ENCODE assay signal across 10 cellular contexts in the genomic region with DNA sequence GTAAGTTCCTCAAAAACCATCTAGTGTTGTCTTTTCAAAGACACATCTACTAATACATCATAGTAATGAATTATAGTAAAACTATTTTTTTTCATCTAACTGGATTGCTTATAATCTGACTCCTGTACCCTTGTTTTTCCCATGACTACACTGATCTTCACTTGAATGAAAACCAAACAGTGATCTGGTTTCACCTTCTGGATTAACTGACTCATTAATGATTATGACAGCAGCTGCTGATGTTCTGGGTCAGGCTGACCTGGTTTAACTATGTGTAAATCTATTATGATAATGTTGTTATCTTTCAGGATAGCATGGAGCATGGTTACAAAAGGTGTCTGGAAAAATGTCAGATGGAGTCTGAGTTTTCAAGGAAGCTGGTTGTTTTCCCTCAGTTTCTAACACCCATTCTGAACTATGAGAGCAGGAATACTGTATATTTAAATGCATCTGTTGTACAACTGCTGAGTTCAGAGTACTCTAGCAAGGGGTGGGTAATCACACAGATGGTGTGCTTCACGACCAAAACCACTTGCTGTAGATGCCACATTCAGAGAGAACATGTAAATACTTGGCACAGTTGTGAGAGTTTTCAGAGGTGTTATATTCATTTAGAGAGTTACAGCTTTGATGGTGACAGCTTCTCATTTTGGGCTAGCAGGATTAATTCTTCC.
DNase-seq lines count a peak whose midpoint lies in the region; ATAC-seq and TF ChIP-seq lines count a peak whose summit lies in the region.
"Had no signal": no experiment of that assay in that cellular context is flagged by ENCODE, and none has a peak within 500 bp of the region (broad histone marks: within the 10 kb centered on the region; RNA-seq: fewer than 3 reads in every experiment).

No MANE protein-coding gene starts in this region.

- peak; percentile 8 for DNase-seq in activated CD8-positive, alpha-beta T cell treated with anti-CD3 and anti-CD28 coated beads for 36 hours
- no peak for DNase-seq in activated CD8-positive, alpha-beta T cell treated with anti-CD3 and anti-CD28 coated beads, Interleukin-2, amount 10 ng/mL, durations not matched to agents 7 days and 5 days
- peak in 1 of 2 experiments; percentile 60 for DNase-seq in SJCRH30
- no peak for DNase-seq in stimulated activated naive CD8-positive, alpha-beta T cell treated with anti-CD3 and anti-CD28 coated beads, Interleukin-15, Interleukin-2, amounts not matched to agents 100 U/mL and 50 U/mL, for 24 hours
- no peak for DNase-seq in NOMO-1 (lab: John Stamatoyannopoulos, UW; ENCODE audit: unreplicated experiment in 2 of 2)
- DNase-seq in osteocyte (ENCODE audit: extremely low spot score, unreplicated experiment): no peak
- no peak for DNase-seq in putamen (ENCODE audit: low spot score)
- DNase-seq: heart right ventricle had no signal

- POLR2A ChIA-PET in activated CD8-positive, alpha-beta T cell treated with anti-CD3 and anti-CD28 coated beads for 36 hours (lab: Charles Lee): no interaction called here
- POLR2A ChIA-PET in activated CD8-positive, alpha-beta T cell treated with anti-CD3 and anti-CD28 coated beads, Interleukin-2, amount 10 ng/mL, durations not matched to agents 7 days and 5 days (lab: Charles Lee): no interaction called here

- no peaks in the 10 kb centered on the region for H3K27me3 Mint-ChIP-seq in activated CD8-positive, alpha-beta T cell treated with anti-CD3 and anti-CD28 coated beads for 36 hours
- H3K27me3 Mint-ChIP-seq in activated CD8-positive, alpha-beta T cell treated with anti-CD3 and anti-CD28 coated beads, Interleukin-2, amount 10 ng/mL, durations not matched to agents 7 days and 5 days (ENCODE audit: low read depth): no peaks in the 10 kb centered on the region
- H3K27me3 Mint-ChIP-seq in osteocyte (ENCODE audit: unreplicated experiment): no peaks in the 10 kb centered on the region

- TF ChIP-seq CTCF in activated CD8-positive, alpha-beta T cell treated with anti-CD3 and anti-CD28 coated beads for 36 hours (IDR thresholded peaks at IDR 0.05): no peak
- TF ChIP-seq CTCF in osteocyte (IDR thresholded peaks at IDR 0.05): no peak

- no peak overlapping the region for H3K27ac Mint-ChIP-seq in activated CD8-positive, alpha-beta T cell treated with anti-CD3 and anti-CD28 coated beads for 36 hours
- H3K27ac Mint-ChIP-seq in activated CD8-positive, alpha-beta T cell treated with anti-CD3 and anti-CD28 coated beads, Interleukin-2, amount 10 ng/mL, durations not matched to agents 7 days and 5 days: no peak overlapping the region
- no peak overlapping the region for H3K27ac Mint-ChIP-seq in osteocyte (ENCODE audit: unreplicated experiment)
- H3K27ac Mint-ChIP-seq: neural progenitor cell had no signal

- peaks cover 14% of the 10 kb centered on the region for H3K4me1 ChIP-seq in SJCRH30
- H3K4me1 ChIP-seq: heart right ventricle, neural progenitor cell had no signal

- H3K36me3 Mint-ChIP-seq in activated CD8-positive, alpha-beta T cell treated with anti-CD3 and anti-CD28 coated beads for 36 hours (ENCODE audit: low read depth): peaks cover 2% of the 10 kb centered on the region
- peaks cover 6% of the 10 kb centered on the region for H3K36me3 Mint-ChIP-seq in activated CD8-positive, alpha-beta T cell treated with anti-CD3 and anti-CD28 coated beads, Interleukin-2, amount 10 ng/mL, durations not matched to agents 7 days and 5 days (ENCODE audit: low read depth)
- H3K36me3 Mint-ChIP-seq in osteocyte (ENCODE audit: unreplicated experiment): no peaks in the 10 kb centered on the region
- H3K36me3 Mint-ChIP-seq: neural progenitor cell had no signal

- H3K9me3 ChIP-seq in SJCRH30 (replicated peaks): no peaks in the 10 kb centered on the region
- H3K9me3 ChIP-seq: heart right ventricle had no signal

- peaks cover 17% of the 10 kb centered on the region for H3K4me1 Mint-ChIP-seq in activated CD8-positive, alpha-beta T cell treated with anti-CD3 and anti-CD28 coated beads for 36 hours (ENCODE audit: low read depth)
- H3K4me1 Mint-ChIP-seq in activated CD8-positive, alpha-beta T cell treated with anti-CD3 and anti-CD28 coated beads, Interleukin-2, amount 10 ng/mL, durations not matched to agents 7 days and 5 days (ENCODE audit: low read depth): peaks cover 17% of the 10 kb centered on the region
- H3K4me1 Mint-ChIP-seq in osteocyte (ENCODE audit: unreplicated experiment): no peaks in the 10 kb centered on the region

- H3K36me3 ChIP-seq in SJCRH30: no peaks in the 10 kb centered on the region
- H3K36me3 ChIP-seq: heart right ventricle, neural progenitor cell had no signal

- peak overlapping the region; percentile 9; the same call in 1 of the 2 replicates for H3K27ac ChIP-seq in SJCRH30
- H3K27ac ChIP-seq: heart right ventricle, neural progenitor cell had no signal

- intact Hi-C loops in activated CD8-positive, alpha-beta T cell treated with anti-CD3 and anti-CD28 coated beads for 36 hours (cut with micrococcal nuclease): no loop called here

- no peak overlapping the region for H3K4me3 Mint-ChIP-seq in activated CD8-positive, alpha-beta T cell treated with anti-CD3 and anti-CD28 coated beads for 36 hours
- H3K4me3 Mint-ChIP-seq in activated CD8-positive, alpha-beta T cell treated with anti-CD3 and anti-CD28 coated beads, Interleukin-2, amount 10 ng/mL, durations not matched to agents 7 days and 5 days: no peak overlapping the region
- no peak overlapping the region for H3K4me3 Mint-ChIP-seq in osteocyte (ENCODE audit: unreplicated experiment)
- H3K4me3 Mint-ChIP-seq: neural progenitor cell had no signal

- peaks cover 12% of the 10 kb centered on the region for H3K9me3 Mint-ChIP-seq in activated CD8-positive, alpha-beta T cell treated with anti-CD3 and anti-CD28 coated beads for 36 hours
- H3K9me3 Mint-ChIP-seq in activated CD8-positive, alpha-beta T cell treated with anti-CD3 and anti-CD28 coated beads, Interleukin-2, amount 10 ng/mL, durations not matched to agents 7 days and 5 days (ENCODE audit: insufficient read depth): peaks cover 3% of the 10 kb centered on the region
- no peaks in the 10 kb centered on the region for H3K9me3 Mint-ChIP-seq in osteocyte (ENCODE audit: unreplicated experiment)

- no peak overlapping the region for H3K4me3 ChIP-seq in SJCRH30
- H3K4me3 ChIP-seq: heart right ventricle, neural progenitor cell had no signal

- no peaks in the 10 kb centered on the region for H3K27me3 ChIP-seq in SJCRH30
- H3K27me3 ChIP-seq: neural progenitor cell had no signal

- CTCF ChIA-PET in activated CD8-positive, alpha-beta T cell treated with anti-CD3 and anti-CD28 coated beads for 36 hours (lab: Charles Lee): no interaction called here
- CTCF ChIA-PET in activated CD8-positive, alpha-beta T cell treated with anti-CD3 and anti-CD28 coated beads, Interleukin-2, amount 10 ng/mL, durations not matched to agents 7 days and 5 days (lab: Charles Lee): interaction anchor here (1.2 kb wide), 1 partner anchor 27 kb away, joined by 3 read pairs; no protein-coding TSS in a partner anchor

- ATAC-seq in activated CD8-positive, alpha-beta T cell treated with anti-CD3 and anti-CD28 coated beads for 36 hours: peak; percentile 67
- no peak for ATAC-seq in activated CD8-positive, alpha-beta T cell treated with anti-CD3 and anti-CD28 coated beads, Interleukin-2, amount 10 ng/mL, durations not matched to agents 7 days and 5 days
- ATAC-seq in HG03045 (IDR thresholded peaks at IDR 0.05; ENCODE audit: unreplicated experiment): peak; percentile 71
- ATAC-seq in stimulated activated naive CD8-positive, alpha-beta T cell treated with anti-CD3 and anti-CD28 coated beads, Interleukin-15, Interleukin-2, amounts not matched to agents 100 U/mL and 50 U/mL, for 24 hours: peak; percentile 55
- ATAC-seq: heart right ventricle had no signal
